ENCODE assay signal across 26 cellular contexts in the genomic region with DNA sequence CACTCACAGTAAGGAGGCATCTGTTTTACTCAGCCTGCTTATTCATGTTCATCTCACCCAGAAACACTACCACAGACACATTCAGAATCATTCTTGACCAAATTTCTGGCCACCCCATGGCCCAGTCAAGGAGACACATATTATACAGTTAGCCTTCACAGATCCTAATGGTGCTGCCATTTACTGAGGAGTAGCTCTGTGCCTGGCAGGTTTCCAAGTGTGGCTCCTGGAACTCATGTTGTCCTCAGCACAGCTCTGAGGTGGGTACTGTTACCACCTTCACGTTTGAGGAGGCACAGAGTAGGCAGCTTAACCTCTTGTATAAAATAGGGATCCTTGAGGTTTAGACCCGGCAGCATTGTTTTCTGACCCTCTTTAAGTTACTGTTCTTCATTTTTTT. TPM values are rescaled to one million over a fixed set of nuclear protein-coding genes. Genes with fewer than 3 reads are reported as not detected.
A peak's percentile ranks its signal among the peaks of the same experiment; 100 is the strongest.
DNase-seq lines count a peak whose midpoint lies in the region; ATAC-seq, FAIRE-seq and TF ChIP-seq lines count a peak whose summit lies in the region.
"Had no signal": no experiment of that assay in that cellular context is flagged by ENCODE, and none has a peak within 500 bp of the region (broad histone marks: within the 10 kb centered on the region; RNA-seq: fewer than 3 reads in every experiment).

No MANE protein-coding gene starts in this region.

- no peaks in the 10 kb centered on the region for H4K20me1 ChIP-seq in Karpas-422 (ENCODE audit: insufficient read depth, low read depth, low read length)
- H4K20me1 ChIP-seq in K562 (replicated peaks; ENCODE audit: control insufficient read depth, insufficient read depth, low read length) = peaks cover 8% of the 10 kb centered on the region

- CTCF ChIA-PET in K562 (lab: Yijun Ruan, JAX; ENCODE audit: low intra/inter-chr PET ratio) = no interaction called here

- H3K27ac ChIP-seq in left ventricle myocardium inferior (replicated peaks) (peak overlapping the region; percentile 87), heart right ventricle (peak overlapping the region in 2 of 10 donors; percentile 0 to 38), Karpas-422 (ENCODE audit: low read length) (0 out of 2 replicates have a peak overlapping the region, but pooled peaks have one; percentile 9), K562 (ENCODE audit: extremely low read depth, low read depth, low read length) (no peak overlapping the region)
- H3K27ac ChIP-seq: BLaER1 treated with 17β-estradiol and CSF1 and Interleukin-3, amounts not matched to agents 10 nM and 100 nM; ovary; transverse colon had no signal

- TF ChIP-seq POLR2A in K562 (conservative IDR thresholded peaks at IDR 0.05) = no peak

- H2AFZ ChIP-seq in Karpas-422 (ENCODE audit: low read length) (no peak overlapping the region), K562 (ENCODE audit: low read depth, low read length) (no peak overlapping the region)

- no peak overlapping the region for H3K4me3 ChIP-seq in left ventricle myocardium inferior
- no peak overlapping the region for H3K4me3 ChIP-seq in heart right ventricle
- H3K4me3 ChIP-seq in Karpas-422 (ENCODE audit: low read length) = no peak overlapping the region
- H3K4me3 ChIP-seq in K562 = no peak overlapping the region
- H3K4me3 ChIP-seq: BLaER1 treated with 17β-estradiol and CSF1 and Interleukin-3, amounts not matched to agents 10 nM and 100 nM; lung; ovary; smooth muscle cell; transverse colon had no signal

- TF ChIP-seq RAD21 in K562 (CRISPR knock-in tag; conservative IDR thresholded peaks at IDR 0.05 in 1 of 2, IDR thresholded peaks at IDR 0.05 in 1 of 2) = no peak

- H3K4me1 Mint-ChIP-seq in stimulated activated naive B cell treated with anti-CD40 and anti-IgM and Interleukin-4, amounts not matched to agents 10 μg/mL and 1 μg/mL and 100 μg/mL, for 72 hours = peaks cover 68 to 97% of the 10 kb centered on the region in 2 donors

- H3K4me3 Mint-ChIP-seq in stimulated activated naive B cell treated with anti-CD40 and anti-IgM and Interleukin-4, amounts not matched to agents 10 μg/mL and 1 μg/mL and 100 μg/mL, for 72 hours = peak overlapping the region in 1 of 2 donors; percentile 11
- H3K4me3 Mint-ChIP-seq: activated CD8-positive, alpha-beta T cell treated with anti-CD3 and anti-CD28 coated beads, Interleukin-2, amount 10 ng/mL, durations not matched to agents 7 days and 5 days had no signal

- H3K36me3 ChIP-seq in left ventricle myocardium inferior = peaks cover 7% of the 10 kb centered on the region
- peaks cover 0 to 26% (median 0%) of the 10 kb centered on the region in 9 donors for H3K36me3 ChIP-seq in heart right ventricle
- peaks cover 6% of the 10 kb centered on the region; the same call in 1 of the 2 replicates for H3K36me3 ChIP-seq in Karpas-422 (ENCODE audit: insufficient read depth, low read length)
- peaks cover 4% of the 10 kb centered on the region; the same call in 1 of the 3 replicates for H3K36me3 ChIP-seq in K562 (ENCODE audit: control insufficient read depth, insufficient read depth, low read length)
- H3K36me3 ChIP-seq: ovary, transverse colon had no signal

- H3K36me3 Mint-ChIP-seq in stimulated activated naive B cell treated with anti-CD40 and anti-IgM and Interleukin-4, amounts not matched to agents 10 μg/mL and 1 μg/mL and 100 μg/mL, for 72 hours = peaks cover 52 to 67% of the 10 kb centered on the region in 2 donors

- no peak for ATAC-seq in heart right ventricle
- no peak for ATAC-seq in K562
- no peak for ATAC-seq in stimulated activated naive B cell treated with anti-CD40 and anti-IgM and Interleukin-4, amounts not matched to agents 10 μg/mL and 1 μg/mL and 100 μg/mL, for 72 hours (replicated peaks)
- ATAC-seq: activated CD8-positive, alpha-beta T cell treated with anti-CD3 and anti-CD28 coated beads, Interleukin-2, amount 10 ng/mL, durations not matched to agents 7 days and 5 days; Panc1 had no signal

- no peaks in the 10 kb centered on the region for H3K9me2 ChIP-seq in Karpas-422 (replicated peaks; ENCODE audit: insufficient read depth, low read length)

- no peaks in the 10 kb centered on the region for H3K9me1 ChIP-seq in K562 (ENCODE audit: control insufficient read depth, insufficient read depth, low read length)

- 62 to 65% methylated on average over 2 of the region's 2 CpGs for WGBS in heart right ventricle, 2 donors
- WGBS in K562 (ENCODE audit: insufficient coverage, low coverage, missing lambda C conversion rate) = 48% methylated on average over 2 of the region's 2 CpGs

- DNase-seq in left ventricle myocardium inferior (no peak), heart right ventricle (no peak), Karpas-422 (no peak), K562 (ENCODE audit: extremely low read depth in 1 of 4, low spot score in 3 of 4) (no peak), H4 (ENCODE audit: low spot score) (no peak), NCI-H526 (lab: John Stamatoyannopoulos, UW) (no peak)
- no peak for DNase-seq in stimulated activated naive B cell treated with anti-CD40 and anti-IgM and Interleukin-4, amounts not matched to agents 10 μg/mL and 1 μg/mL and 100 μg/mL, for 72 hours
- DNase-seq: activated CD8-positive, alpha-beta T cell treated with anti-CD3 and anti-CD28 coated beads, Interleukin-2, amount 10 ng/mL, durations not matched to agents 7 days and 5 days; activated naive CD4-positive, alpha-beta T cell treated with anti-CD3 and anti-CD28 coated beads, Interleukin-2, amount 50 U/mL, for 16 hours; anterior cingulate cortex; DMS79 treated with DMSO at 0.1 percent for 48 hours; foreskin melanocyte; GF-D8; kidney glomerular epithelial cell; NCI-H1694; NCI-H2227 treated with DMSO at 0.1 percent for 48 hours; NCI-H526 treated with DMSO at 0.1 percent for 48 hours; ovary; retina; SHP77 treated with DMSO at 0.1 percent for 48 hours; transverse colon had no signal

- BruUV-seq in K562 (replicated peaks; lab: Mats Ljungman, UMichigan) = no TSS peak

- FAIRE-seq in K562 (lab: Jason Lieb, UNC) = no peak
- FAIRE-seq: bronchial epithelial cell had no signal

- H3K79me2 ChIP-seq in Karpas-422 (ENCODE audit: low read length) = peaks cover 91% of the 10 kb centered on the region
- no peaks in the 10 kb centered on the region for H3K79me2 ChIP-seq in K562 (ENCODE audit: control insufficient read depth, insufficient read depth, low read length)

- H3K9ac ChIP-seq in Karpas-422 (ENCODE audit: low read length) (no peak overlapping the region), K562 (ENCODE audit: insufficient read depth in 1 of 2, low read depth in 2 of 2, low read length in 2 of 2) (no peak overlapping the region)
- H3K9ac ChIP-seq: BLaER1 treated with 17β-estradiol and CSF1 and Interleukin-3, amounts not matched to agents 10 nM and 100 nM had no signal

- H3K9me3 Mint-ChIP-seq in stimulated activated naive B cell treated with anti-CD40 and anti-IgM and Interleukin-4, amounts not matched to agents 10 μg/mL and 1 μg/mL and 100 μg/mL, for 72 hours = peaks cover 9% of the 10 kb centered on the region in 2 donors

- in situ Hi-C loops in K562 (cut with MboI) = loop anchor here (25.0 kb wide), 1 partner anchor 183 kb away; no protein-coding TSS in a partner anchor

- POLR2A ChIA-PET in K562 (lab: Yijun Ruan, JAX) = no interaction called here

- TF ChIP-seq CTCF in left ventricle myocardium inferior (IDR thresholded peaks at IDR 0.05; ENCODE audit: borderline replicate concordance) = no peak
- no peak for TF ChIP-seq CTCF in heart right ventricle (IDR thresholded peaks at IDR 0.05)
- no peak for TF ChIP-seq CTCF in K562 (IDR thresholded peaks at IDR 0.05 in 2 of 3, conservative IDR thresholded peaks at IDR 0.05 in 1 of 3; ENCODE audit: insufficient read depth in 2 of 3, low read depth in 1 of 3, low read length in 3 of 3)

- no peak overlapping the region for H3K4me2 ChIP-seq in Karpas-422 (ENCODE audit: low read depth, low read length, poor library complexity, severe bottlenecking)
- H3K4me2 ChIP-seq in K562 (ENCODE audit: insufficient read depth, low read length) = no peak overlapping the region
- H3K4me2 ChIP-seq: smooth muscle cell had no signal

- intact Hi-C loops in left ventricle myocardium inferior (cut with micrococcal nuclease) = loop anchor here (5.0 to 10.0 kb wide), 2 partner anchors 80 to 133 kb away; a partner anchor contains a TSS
- intact Hi-C loops in heart right ventricle (cut with DNase I) = loop anchor here in 7 of 10 donors (5.0 kb wide), 6 partner anchors 33 to 198 kb away; a partner anchor contains a TSS
- intact Hi-C loops in K562 (cut with micrococcal nuclease) = loop anchor here (5.0 kb wide), 1 partner anchor 98 kb away; no protein-coding TSS in a partner anchor

- H3K27me3 Mint-ChIP-seq in stimulated activated naive B cell treated with anti-CD40 and anti-IgM and Interleukin-4, amounts not matched to agents 10 μg/mL and 1 μg/mL and 100 μg/mL, for 72 hours = no peaks in the 10 kb centered on the region

- TF ChIP-seq EP300 in K562 (IDR thresholded peaks at IDR 0.05; ENCODE audit: low read length) = no peak

- H3K4me1 ChIP-seq in left ventricle myocardium inferior (peaks cover 97% of the 10 kb centered on the region), heart right ventricle (peaks cover 27 to 93% (median 69%) of the 10 kb centered on the region in 9 donors), Karpas-422 (ENCODE audit: low read length) (peaks cover 57% of the 10 kb centered on the region), K562 (replicated peaks in 1 of 2; ENCODE audit: control insufficient read depth in 2 of 2, insufficient read depth in 2 of 2, low read length in 2 of 2) (peaks cover 0 to 4% of the 10 kb centered on the region in 2 experiments; a peak in 1 of 5 replicates)

- H3K27ac Mint-ChIP-seq in stimulated activated naive B cell treated with anti-CD40 and anti-IgM and Interleukin-4, amounts not matched to agents 10 μg/mL and 1 μg/mL and 100 μg/mL, for 72 hours = peak overlapping the region; percentile 96
- H3K27ac Mint-ChIP-seq: activated CD8-positive, alpha-beta T cell treated with anti-CD3 and anti-CD28 coated beads, Interleukin-2, amount 10 ng/mL, durations not matched to agents 7 days and 5 days had no signal

- no peaks in the 10 kb centered on the region for H3K9me3 ChIP-seq in left ventricle myocardium inferior (replicated peaks)
- peaks cover 0 to 5% (median 0%) of the 10 kb centered on the region in 11 donors for H3K9me3 ChIP-seq in heart right ventricle
- H3K9me3 ChIP-seq in Karpas-422 (ENCODE audit: low read length) = no peaks in the 10 kb centered on the region
- H3K9me3 ChIP-seq in K562 (replicated peaks; ENCODE audit: control insufficient read depth, insufficient read depth, low read depth, low read length) = no peaks in the 10 kb centered on the region
- H3K9me3 ChIP-seq: ovary, transverse colon had no signal

- H3K27me3 ChIP-seq in left ventricle myocardium inferior (ENCODE audit: low read depth) (no peaks in the 10 kb centered on the region), heart right ventricle (no peaks in the 10 kb centered on the region), Karpas-422 (ENCODE audit: low read length) (no peaks in the 10 kb centered on the region), K562 (ENCODE audit: control insufficient read depth in 2 of 2, insufficient read depth in 2 of 2, low read length in 2 of 2) (no peaks in the 10 kb centered on the region)
- H3K27me3 ChIP-seq: BLaER1 treated with 17β-estradiol and CSF1 and Interleukin-3, amounts not matched to agents 10 nM and 100 nM; ovary; transverse colon had no signal

RNA-seq across cellular contexts. Expression of a gene that starts 3.8 kb away (rescaled TPM):
- 264 TPM for total RNA-seq in left ventricle myocardium inferior
- total RNA-seq in heart right ventricle = 100 to 1,000 TPM; 182 to 423 (median 320) TPM
- polyA plus RNA-seq in heart right ventricle = 10 to 100 TPM; 35.5 to 41.2 TPM
- total RNA-seq in Karpas-422 (2014; rRNA removed; shearing (Covaris generic); ENCODE audit: low replicate concordance) = 72.8 and 115 TPM in 2 replicates
- total RNA-seq in K562 (2011; cell fraction: chromatin; rRNA removed; ENCODE audit: low replicate concordance) = 54.4 and 56.3 TPM in 2 replicates
- total RNA-seq in K562 (2011; cell fraction: nucleolus; rRNA removed) = 28.3 and 29.1 TPM in 2 replicates
- 38.1 and 45.0 TPM in 2 replicates for total RNA-seq in K562 (2011; cell fraction: nucleoplasm; rRNA removed)
- 21.7 and 25.8 TPM in 2 replicates for total RNA-seq in K562 (2014; rRNA removed)
- total RNA-seq in K562 (2014; rRNA removed; fragmentation: Illumina TruSeq; extraction: Trizol) = 13.2 and 14.2 TPM in 2 replicates
- total RNA-seq in K562 (2015; rRNA removed; fragmentation: Illumina TruSeq; extraction: Trizol) = 15.5 and 15.6 TPM in 2 replicates
- total RNA-seq in K562 (2021) = 27.5 and 28.5 TPM in 2 replicates
- polyA plus RNA-seq in K562 (2011; rRNA removed) = 17.5 and 24.0 TPM in 2 replicates
- 13.7 and 15.9 TPM in 2 replicates for polyA plus RNA-seq in K562 (2011; cell fraction: cytosol; rRNA removed)
- polyA plus RNA-seq in K562 (2011; cell fraction: nucleus; rRNA removed) = 46.8 and 47.8 TPM in 2 replicates
- 16.4 and 21.1 TPM in 2 replicates for polyA plus RNA-seq in K562 (2012)
- 20.3 and 21.3 TPM in 2 replicates for polyA plus RNA-seq in K562 (2014; fragmentation: Illumina TruSeq; extraction: Trizol)
- 1 to 10 TPM; 5.3 TPM for polyA plus RNA-seq in K562 (2014; fragmentation: Nextera tagmentation; extraction: Ambion mirVana)
- polyA plus RNA-seq in K562 (2014; rRNA removed) = 18.7 and 19.4 TPM in 2 replicates
- 24.5 and 36.4 TPM in 2 replicates for polyA minus RNA-seq in K562 (2011; rRNA and poly(A)+ RNA removed)
- 17.6 and 25.8 TPM in 2 replicates for polyA minus RNA-seq in K562 (2011; cell fraction: cytosol; rRNA and poly(A)+ RNA removed)
- 28.0 and 53.1 TPM in 2 replicates for polyA minus RNA-seq in K562 (2011; cell fraction: nucleus; rRNA and poly(A)+ RNA removed)
- 4.3 and 6.0 TPM in 2 replicates for total RNA-seq in H4 (2014; rRNA removed; shearing (Covaris generic))
